Comparison of ENCODE assay signal across 8 cellular contexts in genomic region chr4:42281324-42282020, GRCh38.
DNase-seq lines count a peak whose midpoint lies in the region; ATAC-seq and TF ChIP-seq lines count a peak whose summit lies in the region.

No MANE protein-coding gene starts in this region.

- DNase-seq in islet precursor cell (peak; percentile 74), GM19240 (ENCODE audit: insufficient read length, low spot score) (no peak), SW480 (ENCODE audit: low spot score) (no peak), progenitor cell of endocrine pancreas (ENCODE audit: low spot score, unreplicated experiment) (no peak)
- no peak for DNase-seq in stimulated activated CD8-positive, alpha-beta memory T cell treated with anti-CD3 and anti-CD28 coated beads, Interleukin-4, amount 100 ng/mL, for 48 hours

- H3K27ac Mint-ChIP-seq in progenitor cell of endocrine pancreas = no peak overlapping the region

- TF ChIP-seq CTCF in progenitor cell of endocrine pancreas (IDR thresholded peaks at IDR 0.05; ENCODE audit: unreplicated experiment) = no peak

- peaks cover 3% of the 10 kb centered on the region for H3K4me1 Mint-ChIP-seq in progenitor cell of endocrine pancreas (ENCODE audit: low read depth)

- H3K27me3 Mint-ChIP-seq in progenitor cell of endocrine pancreas = peaks cover 6% of the 10 kb centered on the region

- H3K4me3 Mint-ChIP-seq in progenitor cell of endocrine pancreas (ENCODE audit: low read depth) = no peak overlapping the region

- H3K9me3 Mint-ChIP-seq in progenitor cell of endocrine pancreas (ENCODE audit: low read depth) = no peaks in the 10 kb centered on the region

- peak; percentile 42 for ATAC-seq in GM18517 (IDR thresholded peaks at IDR 0.05; ENCODE audit: unreplicated experiment)
- peak; percentile 37 for ATAC-seq in GM21526 (IDR thresholded peaks at IDR 0.05; ENCODE audit: low FRiP score, unreplicated experiment)
- ATAC-seq in HG03342 (IDR thresholded peaks at IDR 0.05; ENCODE audit: unreplicated experiment) = peak; percentile 45

- no peaks in the 10 kb centered on the region for H3K36me3 Mint-ChIP-seq in progenitor cell of endocrine pancreas (ENCODE audit: insufficient read depth)
